Comparison of ENCODE assay signal across 21 cellular contexts in the genomic region with DNA sequence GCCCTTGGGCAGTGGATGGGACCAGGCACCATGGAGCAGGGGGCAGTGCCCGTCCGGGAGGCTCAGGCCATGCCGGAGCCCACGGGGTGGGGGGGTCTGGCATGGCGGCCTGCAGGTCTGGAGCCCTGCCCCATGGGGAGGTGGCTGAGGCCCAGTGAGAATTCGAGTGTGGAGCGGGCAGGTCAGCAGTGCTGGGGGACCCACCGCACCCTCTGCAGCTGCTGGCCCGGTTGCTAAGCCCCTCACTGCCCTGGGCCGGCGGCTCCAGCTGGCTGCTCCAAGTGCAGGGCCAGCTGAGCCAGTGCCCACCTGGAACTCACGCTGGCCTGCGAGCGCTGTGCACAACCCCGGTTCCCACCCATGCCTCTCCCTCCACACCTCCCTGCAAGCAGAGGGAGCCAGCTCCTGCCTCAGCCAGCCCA.
"Had no signal": no experiment of that assay in that cellular context is flagged by ENCODE, and none has a peak within 500 bp of the region (broad histone marks: within the 10 kb centered on the region; RNA-seq: fewer than 3 reads in every experiment).

No MANE protein-coding gene starts in this region.

- H3K9ac ChIP-seq: neural progenitor cell had no signal

- H3K36me3 ChIP-seq: left ventricle myocardium inferior, neural progenitor cell, ovary, right atrium auricular region, right lobe of liver, stomach, thyroid gland, transverse colon, uterus had no signal

- DNase-seq: hippocampal formation; left ventricle myocardium inferior; naive B cell; natural killer cell; nephron progenitor cell; ovary; right lobe of liver; stimulated activated CD4-positive, alpha-beta T cell treated with anti-CD3 and anti-CD28 coated beads, Interleukin-4, amount 100 ng/mL, for 24 hours; stimulated activated naive B cell treated with anti-CD40 and anti-IgM and Interleukin-4, amounts not matched to agents 10 μg/mL and 1 μg/mL and 100 μg/mL, for 72 hours; stimulated activated naive CD8-positive, alpha-beta T cell treated with anti-CD3 and anti-CD28 coated beads, Interleukin-15, Interleukin-2, amounts not matched to agents 100 U/mL and 50 U/mL, for 24 hours; stomach; testis; thyroid gland; transverse colon; uterus had no signal

- H3K4me1 Mint-ChIP-seq: mesothelial cell of epicardium; naive B cell; natural killer cell; nephron progenitor cell; neural progenitor cell; stimulated activated naive B cell treated with anti-CD40 and anti-IgM and Interleukin-4, amounts not matched to agents 10 μg/mL and 1 μg/mL and 100 μg/mL, for 72 hours had no signal

- H3K4me1 ChIP-seq: left ventricle myocardium inferior, neural progenitor cell, right atrium auricular region, right lobe of liver, stomach, testis, thyroid gland, transverse colon, uterus had no signal

- H3K4me3 ChIP-seq: left ventricle myocardium inferior, lung, neural progenitor cell, ovary, right atrium auricular region, right lobe of liver, skin epidermis, stomach, thyroid gland, transverse colon, uterus had no signal

- H3K27ac ChIP-seq: left ventricle myocardium inferior, neural progenitor cell, ovary, right atrium auricular region, right lobe of liver, skin epidermis, stomach, testis, thyroid gland, transverse colon, uterus had no signal

- H3K9me3 ChIP-seq: ovary, right atrium auricular region, right lobe of liver, testis, thyroid gland, transverse colon, uterus had no signal

- H3K27ac Mint-ChIP-seq: mesothelial cell of epicardium; naive B cell; natural killer cell; nephron progenitor cell; neural progenitor cell; progenitor cell of endocrine pancreas; stimulated activated naive B cell treated with anti-CD40 and anti-IgM and Interleukin-4, amounts not matched to agents 10 μg/mL and 1 μg/mL and 100 μg/mL, for 72 hours had no signal

- H3K27me3 ChIP-seq: neural progenitor cell, ovary, right atrium auricular region, right lobe of liver, stomach, testis, thyroid gland, transverse colon, uterus had no signal

- ATAC-seq: natural killer cell; right lobe of liver; stimulated activated naive B cell treated with anti-CD40 and anti-IgM and Interleukin-4, amounts not matched to agents 10 μg/mL and 1 μg/mL and 100 μg/mL, for 72 hours; stimulated activated naive CD8-positive, alpha-beta T cell treated with anti-CD3 and anti-CD28 coated beads, Interleukin-15, Interleukin-2, amounts not matched to agents 100 U/mL and 50 U/mL, for 24 hours had no signal

- H3K36me3 Mint-ChIP-seq: mesothelial cell of epicardium; naive B cell; natural killer cell; neural progenitor cell; stimulated activated naive B cell treated with anti-CD40 and anti-IgM and Interleukin-4, amounts not matched to agents 10 μg/mL and 1 μg/mL and 100 μg/mL, for 72 hours had no signal

- H3K4me3 Mint-ChIP-seq: mesothelial cell of epicardium; naive B cell; natural killer cell; nephron progenitor cell; neural progenitor cell; stimulated activated naive B cell treated with anti-CD40 and anti-IgM and Interleukin-4, amounts not matched to agents 10 μg/mL and 1 μg/mL and 100 μg/mL, for 72 hours had no signal
